ENCODE assay signal across 10 cellular contexts in the genomic region with DNA sequence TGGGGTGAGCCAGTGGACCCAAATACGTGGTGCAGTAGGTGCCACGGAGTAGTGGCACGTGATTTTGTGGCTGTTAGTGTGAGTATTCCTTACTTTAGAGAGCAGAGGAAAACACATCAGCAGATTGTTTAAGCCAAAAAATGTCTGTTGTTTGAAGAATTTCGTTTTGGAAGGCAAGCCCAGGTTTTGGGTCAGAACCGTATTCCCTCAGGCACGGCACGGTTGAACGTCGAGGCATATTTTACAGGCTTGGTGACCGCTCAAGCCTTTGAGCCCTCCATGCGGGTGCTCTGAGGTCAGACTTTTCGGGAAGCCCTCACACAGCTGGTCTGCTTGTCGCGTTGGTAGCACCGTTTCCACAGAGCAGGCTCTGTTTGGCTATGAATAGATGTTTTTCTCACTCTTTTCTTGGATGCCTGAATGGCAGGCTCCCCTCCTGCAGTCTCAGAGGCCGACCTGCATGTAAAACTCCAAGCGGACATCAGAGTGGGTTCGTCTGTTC. TPM values are rescaled to one million over a fixed set of nuclear protein-coding genes. Genes with fewer than 3 reads are reported as not detected.
DNase-seq lines count a peak whose midpoint lies in the region; ATAC-seq and TF ChIP-seq lines count a peak whose summit lies in the region.
"Had no signal": no experiment of that assay in that cellular context is flagged by ENCODE, and none has a peak within 500 bp of the region (broad histone marks: within the 10 kb centered on the region; RNA-seq: fewer than 3 reads in every experiment).

No MANE protein-coding gene starts in this region.

- H3K4me1 Mint-ChIP-seq in HFFc6 (ENCODE audit: low read depth): peaks cover 74% of the 10 kb centered on the region

- H3K27ac Mint-ChIP-seq in HFFc6: peak overlapping the region; percentile 98

- H3K9me3 Mint-ChIP-seq in HFFc6: no peaks in the 10 kb centered on the region

- no peak overlapping the region for H3K9ac ChIP-seq in stomach smooth muscle (ENCODE audit: low read length in 2 of 2)

- H3K27me3 Mint-ChIP-seq in HFFc6 (ENCODE audit: insufficient read depth): peaks cover 4% of the 10 kb centered on the region; the same call in 1 of the 2 replicates

- H3K4me1 ChIP-seq in left lung: peaks cover 70 to 92% of the 10 kb centered on the region in 2 donors
- peaks cover 50% of the 10 kb centered on the region for H3K4me1 ChIP-seq in stomach smooth muscle (ENCODE audit: control insufficient read depth, insufficient read depth, low read length)

- H3K36me3 ChIP-seq in left lung (peaks cover 0 to 20% of the 10 kb centered on the region in 2 donors), stomach smooth muscle (ENCODE audit: control insufficient read depth in 2 of 2, insufficient read depth in 2 of 2, low read length in 2 of 2) (no peaks in the 10 kb centered on the region)

- H3K9me3 ChIP-seq in left lung (no peaks in the 10 kb centered on the region), stomach smooth muscle (ENCODE audit: control insufficient read depth in 2 of 2, low read length in 2 of 2) (no peaks in the 10 kb centered on the region)

- H3K27ac ChIP-seq in left lung (peak overlapping the region; percentile 90 to 91), stomach smooth muscle (ENCODE audit: low read length) (peak overlapping the region; percentile 41)

- intact Hi-C loops in left lung (cut with DNase I): no loop called here

- ATAC-seq in left lung: no peak
- ATAC-seq in GM21576 (IDR thresholded peaks at IDR 0.05; ENCODE audit: unreplicated experiment): no peak
- ATAC-seq in HG03095 (IDR thresholded peaks at IDR 0.05; ENCODE audit: unreplicated experiment): no peak

- H3K36me3 Mint-ChIP-seq in HFFc6 (ENCODE audit: low read depth): 0 out of 2 replicates have a peak, but pooled peaks cover 4% of the 10 kb centered on the region

- no peak overlapping the region for H3K4me3 ChIP-seq in left lung
- H3K4me3 ChIP-seq in stomach smooth muscle (ENCODE audit: low read length in 2 of 2): peak overlapping the region in 1 of 2 donors; percentile 22

- TF ChIP-seq CTCF in HFFc6 (IDR thresholded peaks at IDR 0.05): no peak
- no peak for TF ChIP-seq CTCF in left lung (IDR thresholded peaks at IDR 0.05)

- no peak for DNase-seq in HFFc6
- peak; percentile 89 for DNase-seq in astrocyte of the hippocampus (ENCODE audit: low read depth, low spot score)
- no peak for DNase-seq in left lung
- no peak for DNase-seq in NCI-H1417 treated with DMSO at 0.1 percent for 48 hours (lab: John Stamatoyannopoulos, UW)
- no peak for DNase-seq in RPMI8226
- DNase-seq: activated naive CD4-positive, alpha-beta T cell treated with anti-CD3 and anti-CD28 coated beads, Interleukin-2, amount 50 U/mL, for 16 hours; OCI-M1 had no signal

- H3K4me3 Mint-ChIP-seq in HFFc6: peak overlapping the region; percentile 72; the same call in 1 of the 2 replicates

- H3K27me3 ChIP-seq in left lung (no peaks in the 10 kb centered on the region), stomach smooth muscle (ENCODE audit: control insufficient read depth in 1 of 2, insufficient read depth in 2 of 2, low read length in 2 of 2) (no peaks in the 10 kb centered on the region)

RNA-seq across cellular contexts. Expression of a gene that starts 27.2 kb away (rescaled TPM):
- 10 to 100 TPM; 66.5 to 81.1 (median 71.4) TPM for total RNA-seq in HFFc6 (2021; fragmentation: NEBNext Ultra II Directional; extraction: Animal tissue kit (Norgen Biotek cat#: 25700))
- 100 to 1,000 TPM; 104 to 132 TPM for total RNA-seq in left lung
